8 cellular contexts compared by ENCODE assay signal in the genomic region with DNA sequence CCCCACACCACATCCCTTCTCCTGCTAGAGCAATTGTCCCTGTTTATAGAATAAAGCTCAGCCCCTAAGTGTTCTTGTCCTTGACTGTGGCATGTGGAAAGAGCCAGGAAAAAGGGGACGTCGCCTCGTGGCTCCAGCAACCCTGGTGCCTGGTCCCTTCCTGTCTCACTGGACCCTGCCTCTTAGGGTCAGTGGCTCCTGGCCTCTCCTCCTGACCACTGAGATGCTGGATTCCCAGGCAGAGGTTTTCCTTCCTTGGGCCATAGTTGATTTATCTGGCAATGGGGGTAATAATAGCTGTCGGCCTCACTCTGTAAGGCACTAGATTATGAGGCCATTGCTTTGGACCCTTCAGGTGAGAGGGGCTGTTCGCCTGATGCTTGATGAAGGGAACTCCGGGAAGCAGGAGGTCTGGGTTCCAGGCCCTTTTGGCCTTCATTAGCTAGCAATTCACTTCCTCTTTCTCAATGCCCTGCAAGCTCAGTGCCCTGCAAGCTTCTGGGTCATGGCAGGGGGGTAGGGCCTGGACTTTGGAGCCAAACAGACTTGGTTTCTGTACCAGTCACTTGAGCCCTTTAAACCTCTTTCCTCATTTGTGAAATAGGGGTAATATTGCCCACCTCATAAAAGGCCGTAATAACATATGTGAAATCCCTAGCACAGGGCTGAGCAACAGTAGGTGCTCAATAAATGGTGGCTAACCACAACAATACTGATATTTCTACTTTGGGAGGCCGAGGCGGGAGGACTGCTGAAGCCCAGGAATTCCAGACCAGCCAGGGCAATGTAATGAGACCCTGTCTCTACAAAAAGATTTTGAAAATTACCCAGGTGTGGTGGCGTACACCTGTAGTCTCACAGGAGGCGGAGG.
A peak's percentile ranks its signal among the peaks of the same experiment; 100 is the strongest.
DNase-seq lines count a peak whose midpoint lies in the region; ATAC-seq and TF ChIP-seq lines count a peak whose summit lies in the region.

No MANE protein-coding gene starts in this region.

- no peaks in the 10 kb centered on the region for H3K9me3 ChIP-seq in iPS DF 6.9 (ENCODE audit: control insufficient read depth, insufficient read depth, low read length)

- no peaks in the 10 kb centered on the region for H3K27me3 ChIP-seq in iPS DF 6.9 (ENCODE audit: control insufficient read depth, insufficient read depth, low read length)

- H3K4me3 Mint-ChIP-seq in stimulated activated naive CD8-positive, alpha-beta T cell treated with anti-CD3 and anti-CD28 coated beads, Interleukin-15, amount 100 ng/mL, for 72 hours, result peak overlapping the region; percentile 79 to 82

- no CpG with 5 or more reads among the region's 11 CpGs for WGBS in iPS DF 6.9 (ENCODE audit: insufficient coverage, insufficient read length)

- peaks cover 2% of the 10 kb centered on the region for H3K4me1 ChIP-seq in iPS DF 6.9 (ENCODE audit: control insufficient read depth, insufficient read depth, low read length)

- no peaks in the 10 kb centered on the region for H3K27me3 Mint-ChIP-seq in stimulated activated naive CD8-positive, alpha-beta T cell treated with anti-CD3 and anti-CD28 coated beads, Interleukin-15, amount 100 ng/mL, for 72 hours

- H3K9me3 Mint-ChIP-seq in stimulated activated naive CD8-positive, alpha-beta T cell treated with anti-CD3 and anti-CD28 coated beads, Interleukin-15, amount 100 ng/mL, for 72 hours, result no peaks in the 10 kb centered on the region

- peak overlapping the region; percentile 69; the same call in 1 of the 2 replicates for H3K27ac ChIP-seq in VCaP
- H3K27ac ChIP-seq in iPS DF 6.9 (ENCODE audit: low read length), result no peak overlapping the region

- peak overlapping the region; percentile 97; the same call in 1 of the 2 replicates for H3K4me3 ChIP-seq in iPS DF 6.9 (ENCODE audit: low read length)

- H3K27ac Mint-ChIP-seq in stimulated activated naive CD8-positive, alpha-beta T cell treated with anti-CD3 and anti-CD28 coated beads, Interleukin-15, amount 100 ng/mL, for 72 hours, result peak overlapping the region; percentile 64 to 89

- peak; percentile 33 for DNase-seq in NCI-H2227 treated with DMSO at 0.1 percent for 48 hours (lab: John Stamatoyannopoulos, UW)
- no peak for DNase-seq in NCI-H2227 (lab: John Stamatoyannopoulos, UW; ENCODE audit: unreplicated experiment)
- DNase-seq in iPS DF 6.9 (ENCODE audit: low read depth, low spot score), result no peak
- DNase-seq in stimulated activated naive CD8-positive, alpha-beta T cell treated with anti-CD3 and anti-CD28 coated beads, Interleukin-15, amount 100 ng/mL, for 72 hours, result no peak
- DNase-seq in NCI-H2171 treated with DMSO at 0.1 percent for 48 hours (lab: John Stamatoyannopoulos, UW), result no peak
- DNase-seq in SIG-M5 treated with dmso at 0.1 percent for 504 hours (lab: John Stamatoyannopoulos, UW; ENCODE audit: unreplicated experiment), result no peak

- H3K36me3 ChIP-seq in iPS DF 6.9 (ENCODE audit: control insufficient read depth, insufficient read depth, low read length), result peaks cover under 1% of the 10 kb centered on the region; the same call in 1 of the 2 replicates

- H3K4me1 Mint-ChIP-seq in stimulated activated naive CD8-positive, alpha-beta T cell treated with anti-CD3 and anti-CD28 coated beads, Interleukin-15, amount 100 ng/mL, for 72 hours, result peaks cover 24% of the 10 kb centered on the region

- TF ChIP-seq CTCF in VCaP (conservative IDR thresholded peaks at IDR 0.05), result no peak

- ATAC-seq in stimulated activated naive CD8-positive, alpha-beta T cell treated with anti-CD3 and anti-CD28 coated beads, Interleukin-15, amount 100 ng/mL, for 72 hours, result no peak
- ATAC-seq in GM18907 (IDR thresholded peaks at IDR 0.05; ENCODE audit: unreplicated experiment), result no peak
